15 cellular contexts compared by ENCODE assay signal in the genomic region with DNA sequence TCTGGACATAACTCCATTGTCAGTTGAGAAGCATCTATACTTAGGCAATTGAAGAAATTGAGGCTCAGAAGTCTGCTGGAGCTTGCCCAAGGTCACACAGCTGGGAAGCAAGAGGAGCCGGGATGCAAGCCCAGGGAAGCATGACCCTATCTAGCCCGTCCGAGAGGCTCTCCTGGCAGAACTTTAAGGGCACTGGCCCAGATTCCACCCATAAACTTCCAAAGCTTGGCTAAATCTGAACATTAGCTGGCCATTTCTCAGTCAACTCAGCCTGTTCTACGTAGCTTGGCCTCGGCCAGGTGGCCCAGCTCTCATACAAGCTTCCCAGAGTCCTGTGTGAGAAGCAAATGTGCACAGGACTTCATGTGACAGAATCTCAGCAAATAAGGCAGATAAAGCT.
DNase-seq lines count a peak whose midpoint lies in the region; ATAC-seq and TF ChIP-seq lines count a peak whose summit lies in the region.
"Had no signal": no experiment of that assay in that cellular context is flagged by ENCODE, and none has a peak within 500 bp of the region (broad histone marks: within the 10 kb centered on the region; RNA-seq: fewer than 3 reads in every experiment).

No MANE protein-coding gene starts in this region.

- no peak for TF ChIP-seq POLR2A in thyroid gland (IDR thresholded peaks at IDR 0.05)
- no peak for TF ChIP-seq POLR2A in spleen (IDR thresholded peaks at IDR 0.05)

- peak; percentile 83 for ATAC-seq in Right ventricle myocardium inferior
- ATAC-seq in activated naive CD4-positive, alpha-beta T cell treated with anti-CD3 and anti-CD28 coated beads, Interleukin-2, amount 50 U/mL, for 72 hours = no peak
- ATAC-seq: activated T-cell treated with anti-CD3 and anti-CD28 coated beads, Interleukin-2, amount 50 U/mL, for 72 hours; PC-3 had no signal

- no peak overlapping the region for H3K4me3 Mint-ChIP-seq in mesothelial cell of epicardium
- H3K4me3 Mint-ChIP-seq: activated T-cell treated with anti-CD3 and anti-CD28 coated beads, Interleukin-2, amount 50 U/mL, for 72 hours had no signal

- peak overlapping the region; percentile 22 to 45 for H3K27ac ChIP-seq in ascending aorta
- H3K27ac ChIP-seq in muscle layer of duodenum (ENCODE audit: low read length) = peak overlapping the region; percentile 65
- H3K27ac ChIP-seq in thyroid gland = peak overlapping the region; percentile 18 to 41 (median 33)
- no peak overlapping the region for H3K27ac ChIP-seq in spleen

- DNase-seq in ascending aorta (ENCODE audit: low spot score in 2 of 2) (no peak), Right ventricle myocardium inferior (ENCODE audit: missing footprints) (peak; percentile 80), thyroid gland (peak; percentile 29 to 44), SKM-1 (lab: John Stamatoyannopoulos, UW; ENCODE audit: unreplicated experiment) (no peak), mesothelial cell of epicardium (ENCODE audit: low spot score in 2 of 2, unreplicated experiment in 2 of 2) (no peak), spleen (no peak)
- DNase-seq in activated naive CD4-positive, alpha-beta T cell treated with anti-CD3 and anti-CD28 coated beads, Interleukin-2, amount 50 U/mL, for 72 hours (ENCODE audit: low spot score in 2 of 2) = no peak
- DNase-seq: activated CD4-positive, alpha-beta T cell treated with anti-CD3 and anti-CD28 coated beads, Interleukin-2, amount 50 U/mL, for 48 hours; activated T-cell treated with anti-CD3 and anti-CD28 coated beads, Interleukin-2, amount 50 U/mL, for 72 hours; NCI-H2029 treated with DMSO at 0.1 percent for 48 hours; NCI-H526; PC-3; SK-N-SH; stimulated activated CD4-positive, alpha-beta T cell treated with anti-CD3 and anti-CD28 coated beads, Interleukin-2, amount 100 ng/mL, for 24 hours had no signal

- H3K4me1 ChIP-seq in ascending aorta (peaks cover 10 to 38% of the 10 kb centered on the region in 2 donors), muscle layer of duodenum (ENCODE audit: control insufficient read depth in 1 of 2, insufficient read depth in 2 of 2, low read length in 2 of 2) (peaks cover 25 to 48% of the 10 kb centered on the region in 2 donors), thyroid gland (peaks cover 39 to 54% of the 10 kb centered on the region in 2 donors), spleen (peaks cover 0 to 4% (median 0%) of the 10 kb centered on the region in 6 donors)

- intact Hi-C loops in ascending aorta (cut with DNase I) (no loop called here), Right ventricle myocardium inferior (cut with DNase I) (no loop called here), thyroid gland (cut with DNase I) (no loop called here), spleen (cut with DNase I; ENCODE audit: low total_unique reads) (no loop called here)

- H3K9me3 Mint-ChIP-seq in activated naive CD4-positive, alpha-beta T cell treated with anti-CD3 and anti-CD28 coated beads, Interleukin-2, amount 50 U/mL, for 72 hours = peaks cover 18 to 27% of the 10 kb centered on the region in 2 donors
- H3K9me3 Mint-ChIP-seq in mesothelial cell of epicardium = peaks cover 25% of the 10 kb centered on the region

- H3K27me3 ChIP-seq in ascending aorta = no peaks in the 10 kb centered on the region
- no peaks in the 10 kb centered on the region for H3K27me3 ChIP-seq in muscle layer of duodenum (ENCODE audit: low read depth, low read length)
- no peaks in the 10 kb centered on the region for H3K27me3 ChIP-seq in thyroid gland
- H3K27me3 ChIP-seq in spleen (replicated peaks in 1 of 7) = no peaks in the 10 kb centered on the region

- H3K9me3 ChIP-seq in ascending aorta (no peaks in the 10 kb centered on the region), muscle layer of duodenum (ENCODE audit: control insufficient read depth in 1 of 2, low read length in 2 of 2) (no peaks in the 10 kb centered on the region), thyroid gland (no peaks in the 10 kb centered on the region), spleen (peaks cover 3 to 27% (median 21%) of the 10 kb centered on the region in 8 donors)
- H3K9me3 ChIP-seq: SK-N-SH had no signal

- TF ChIP-seq CTCF in ascending aorta (IDR thresholded peaks at IDR 0.05) (no peak), thyroid gland (IDR thresholded peaks at IDR 0.05) (no peak), mesothelial cell of epicardium (IDR thresholded peaks at IDR 0.05; ENCODE audit: unreplicated experiment) (no peak), spleen (IDR thresholded peaks at IDR 0.05 in 8 of 11, conservative IDR thresholded peaks at IDR 0.05 in 3 of 11) (no peak)

- H3K27me3 Mint-ChIP-seq in mesothelial cell of epicardium (ENCODE audit: low read depth) = peaks cover 7% of the 10 kb centered on the region

- 30 to 31% methylated on average over 5 of the region's 5 CpGs for WGBS in thyroid gland, 2 donors
- 75 to 90% (median 88%) methylated on average over 5 of the region's 5 CpGs for WGBS in spleen, 5 donors

- peaks cover 5% of the 10 kb centered on the region for H3K4me1 Mint-ChIP-seq in mesothelial cell of epicardium

- peaks cover 28 to 60% of the 10 kb centered on the region in 2 donors for H3K36me3 Mint-ChIP-seq in activated naive CD4-positive, alpha-beta T cell treated with anti-CD3 and anti-CD28 coated beads, Interleukin-2, amount 50 U/mL, for 72 hours
- peaks cover 8% of the 10 kb centered on the region for H3K36me3 Mint-ChIP-seq in mesothelial cell of epicardium

- H3K36me3 ChIP-seq in ascending aorta (no peaks in the 10 kb centered on the region), muscle layer of duodenum (ENCODE audit: control insufficient read depth in 1 of 2, insufficient read depth in 2 of 2, low read length in 2 of 2) (no peaks in the 10 kb centered on the region), thyroid gland (no peaks in the 10 kb centered on the region), spleen (no peaks in the 10 kb centered on the region)

- H3K4me3 ChIP-seq in ascending aorta (no peak overlapping the region), muscle layer of duodenum (ENCODE audit: low read depth in 1 of 2, low read length in 2 of 2) (no peak overlapping the region), thyroid gland (replicated peaks in 1 of 3) (no peak overlapping the region), spleen (no peak overlapping the region)

- H3K27ac Mint-ChIP-seq in activated naive CD4-positive, alpha-beta T cell treated with anti-CD3 and anti-CD28 coated beads, Interleukin-2, amount 50 U/mL, for 72 hours = no peak overlapping the region
- no peak overlapping the region for H3K27ac Mint-ChIP-seq in mesothelial cell of epicardium
- H3K27ac Mint-ChIP-seq: activated T-cell treated with anti-CD3 and anti-CD28 coated beads, Interleukin-2, amount 50 U/mL, for 72 hours had no signal

Comparison
In these comparisons a context has a peak if more than half of its experiments do, and no peak if none do; other contexts are left out.
1. DNase-seq: peak in Right ventricle myocardium inferior (single experiment) and thyroid gland (2 of 2); none in ascending aorta (0 of 2), SKM-1 (single experiment), activated naive CD4-positive, alpha-beta T cell treated with anti-CD3 and anti-CD28 coated beads, Interleukin-2, amount 50 U/mL, for 72 hours (0 of 2), mesothelial cell of epicardium (0 of 2) and spleen (single experiment).
2. H3K27ac ChIP-seq: peak in ascending aorta (2 of 2), muscle layer of duodenum (single experiment) and thyroid gland (3 of 3); none in spleen (0 of 8).